Comparison of ENCODE assay signal across 18 cellular contexts in genomic region chr10:123318516-123318915, GRCh38.
DNase-seq lines count a peak whose midpoint lies in the region; ATAC-seq and TF ChIP-seq lines count a peak whose summit lies in the region.
"Had no signal": no experiment of that assay in that cellular context is flagged by ENCODE, and none has a peak within 500 bp of the region (broad histone marks: within the 10 kb centered on the region; RNA-seq: fewer than 3 reads in every experiment).

No MANE protein-coding gene starts in this region.

- peak; percentile 94 for ATAC-seq in activated T-cell treated with anti-CD3 and anti-CD28 coated beads, Interleukin-2, amount 50 U/mL, for 72 hours (replicated peaks in 1 of 2)
- ATAC-seq in stimulated activated naive CD8-positive, alpha-beta T cell treated with anti-CD3 and anti-CD28 coated beads, Interleukin-15, amount 100 ng/mL, for 72 hours, result peak; percentile 84
- no peak for ATAC-seq in T-helper 17 cell
- ATAC-seq: CD8-positive, alpha-beta T cell; K562 had no signal

- no peak overlapping the region for H3K4me3 Mint-ChIP-seq in activated T-cell treated with anti-CD3 and anti-CD28 coated beads, Interleukin-2, amount 50 U/mL, for 72 hours
- H3K4me3 Mint-ChIP-seq in activated T-cell treated with anti-CD3 and anti-CD28 coated beads, Interleukin-2, amount 50 U/mL, for 24 hours, result no peak overlapping the region
- H3K4me3 Mint-ChIP-seq in nephron progenitor cell (no peak overlapping the region), T-helper 17 cell (no peak overlapping the region)
- H3K4me3 Mint-ChIP-seq in stimulated activated naive CD8-positive, alpha-beta T cell treated with anti-CD3 and anti-CD28 coated beads, Interleukin-15, amount 100 ng/mL, for 72 hours, result no peak overlapping the region
- H3K4me3 Mint-ChIP-seq: CD8-positive, alpha-beta T cell had no signal

- TF ChIP-seq CTCF in nephron progenitor cell (IDR thresholded peaks at IDR 0.05), result no peak
- TF ChIP-seq CTCF in GM10266 (IDR thresholded peaks at IDR 0.05; ENCODE audit: control insufficient read depth, insufficient read depth, low read depth, missing control alignments), result no peak

- no peaks in the 10 kb centered on the region for H3K36me3 Mint-ChIP-seq in activated T-cell treated with anti-CD3 and anti-CD28 coated beads, Interleukin-2, amount 50 U/mL, for 72 hours (ENCODE audit: insufficient read depth in 2 of 2)
- no peaks in the 10 kb centered on the region for H3K36me3 Mint-ChIP-seq in activated T-cell treated with anti-CD3 and anti-CD28 coated beads, Interleukin-2, amount 50 U/mL, for 24 hours (ENCODE audit: low read depth)
- H3K36me3 Mint-ChIP-seq in nephron progenitor cell (ENCODE audit: low read depth) (no peaks in the 10 kb centered on the region), T-helper 17 cell (ENCODE audit: low read depth) (peaks cover 2% of the 10 kb centered on the region)
- H3K36me3 Mint-ChIP-seq: CD8-positive, alpha-beta T cell had no signal

- H3K9me3 ChIP-seq in T-helper 17 cell (ENCODE audit: control insufficient read depth, low read length, poor library complexity, severe bottlenecking), result no peaks in the 10 kb centered on the region

- peak; percentile 22 to 50 for DNase-seq in activated T-cell treated with anti-CD3 and anti-CD28 coated beads, Interleukin-2, amount 50 U/mL, for 72 hours
- no peak for DNase-seq in activated T-cell treated with anti-CD3 and anti-CD28 coated beads, Interleukin-2, amount 50 U/mL, for 24 hours
- peak; percentile 5 for DNase-seq in LHCN-M2 (ENCODE audit: low read depth)
- no peak for DNase-seq in nephron progenitor cell
- peak in 1 of 2 donors; percentile 23 for DNase-seq in stimulated activated naive CD8-positive, alpha-beta T cell treated with anti-CD3 and anti-CD28 coated beads, Interleukin-15, amount 100 ng/mL, for 72 hours
- DNase-seq in NCI-H1105 (lab: John Stamatoyannopoulos, UW), result no peak
- no peak for DNase-seq in GM10266 (ENCODE audit: extremely low spot score)
- DNase-seq in T-helper 17 cell, result no peak
- DNase-seq: ACHN; CD8-positive, alpha-beta T cell; DMS79 treated with DMSO at 0.1 percent for 48 hours; GF-D8; NCI-H1092 treated with DMSO at 0.1 percent for 48 hours; NCI-H187; NCI-H446; NCI-H774; PC-9 had no signal

- peak overlapping the region; percentile 29 for H3K27ac Mint-ChIP-seq in activated T-cell treated with anti-CD3 and anti-CD28 coated beads, Interleukin-2, amount 50 U/mL, for 72 hours
- no peak overlapping the region for H3K27ac Mint-ChIP-seq in activated T-cell treated with anti-CD3 and anti-CD28 coated beads, Interleukin-2, amount 50 U/mL, for 24 hours
- H3K27ac Mint-ChIP-seq in nephron progenitor cell (peak overlapping the region; percentile 24), T-helper 17 cell (no peak overlapping the region)
- no peak overlapping the region for H3K27ac Mint-ChIP-seq in stimulated activated naive CD8-positive, alpha-beta T cell treated with anti-CD3 and anti-CD28 coated beads, Interleukin-15, amount 100 ng/mL, for 72 hours
- H3K27ac Mint-ChIP-seq: CD8-positive, alpha-beta T cell had no signal

- no peaks in the 10 kb centered on the region for H3K9me3 Mint-ChIP-seq in activated T-cell treated with anti-CD3 and anti-CD28 coated beads, Interleukin-2, amount 50 U/mL, for 72 hours
- no peaks in the 10 kb centered on the region for H3K9me3 Mint-ChIP-seq in activated T-cell treated with anti-CD3 and anti-CD28 coated beads, Interleukin-2, amount 50 U/mL, for 24 hours
- no peaks in the 10 kb centered on the region for H3K9me3 Mint-ChIP-seq in nephron progenitor cell
- no peaks in the 10 kb centered on the region for H3K9me3 Mint-ChIP-seq in stimulated activated naive CD8-positive, alpha-beta T cell treated with anti-CD3 and anti-CD28 coated beads, Interleukin-15, amount 100 ng/mL, for 72 hours
- H3K9me3 Mint-ChIP-seq: CD8-positive, alpha-beta T cell had no signal

- H3K4me1 Mint-ChIP-seq in activated T-cell treated with anti-CD3 and anti-CD28 coated beads, Interleukin-2, amount 50 U/mL, for 72 hours (ENCODE audit: low read depth), result peaks cover 21% of the 10 kb centered on the region
- H3K4me1 Mint-ChIP-seq in activated T-cell treated with anti-CD3 and anti-CD28 coated beads, Interleukin-2, amount 50 U/mL, for 24 hours (ENCODE audit: low read depth), result peaks cover 4% of the 10 kb centered on the region
- peaks cover 24% of the 10 kb centered on the region for H3K4me1 Mint-ChIP-seq in nephron progenitor cell
- peaks cover 15% of the 10 kb centered on the region for H3K4me1 Mint-ChIP-seq in stimulated activated naive CD8-positive, alpha-beta T cell treated with anti-CD3 and anti-CD28 coated beads, Interleukin-15, amount 100 ng/mL, for 72 hours
- peaks cover 5% of the 10 kb centered on the region for H3K4me1 Mint-ChIP-seq in T-helper 17 cell

- no peaks in the 10 kb centered on the region for H3K27me3 Mint-ChIP-seq in activated T-cell treated with anti-CD3 and anti-CD28 coated beads, Interleukin-2, amount 50 U/mL, for 72 hours (ENCODE audit: low read depth)
- no peaks in the 10 kb centered on the region for H3K27me3 Mint-ChIP-seq in activated T-cell treated with anti-CD3 and anti-CD28 coated beads, Interleukin-2, amount 50 U/mL, for 24 hours
- H3K27me3 Mint-ChIP-seq in nephron progenitor cell (ENCODE audit: low read depth, poor library complexity) (peaks cover 6% of the 10 kb centered on the region), T-helper 17 cell (no peaks in the 10 kb centered on the region)
- H3K27me3 Mint-ChIP-seq in stimulated activated naive CD8-positive, alpha-beta T cell treated with anti-CD3 and anti-CD28 coated beads, Interleukin-15, amount 100 ng/mL, for 72 hours, result no peaks in the 10 kb centered on the region

Comparison
In these comparisons a context has a peak if more than half of its experiments do, and no peak if none do; other contexts are left out.
1. DNase-seq: peak in activated T-cell treated with anti-CD3 and anti-CD28 coated beads, Interleukin-2, amount 50 U/mL, for 72 hours (2 of 2) and LHCN-M2 (single experiment); none in activated T-cell treated with anti-CD3 and anti-CD28 coated beads, Interleukin-2, amount 50 U/mL, for 24 hours (single experiment), nephron progenitor cell (single experiment), NCI-H1105 (single experiment), GM10266 (single experiment) and T-helper 17 cell (0 of 3).
2. H3K27ac Mint-ChIP-seq: peak in activated T-cell treated with anti-CD3 and anti-CD28 coated beads, Interleukin-2, amount 50 U/mL, for 72 hours (single experiment) and nephron progenitor cell (single experiment); none in activated T-cell treated with anti-CD3 and anti-CD28 coated beads, Interleukin-2, amount 50 U/mL, for 24 hours (single experiment), stimulated activated naive CD8-positive, alpha-beta T cell treated with anti-CD3 and anti-CD28 coated beads, Interleukin-15, amount 100 ng/mL, for 72 hours (0 of 2) and T-helper 17 cell (single experiment).